ENCODE assay signal across 10 cellular contexts in the genomic region with DNA sequence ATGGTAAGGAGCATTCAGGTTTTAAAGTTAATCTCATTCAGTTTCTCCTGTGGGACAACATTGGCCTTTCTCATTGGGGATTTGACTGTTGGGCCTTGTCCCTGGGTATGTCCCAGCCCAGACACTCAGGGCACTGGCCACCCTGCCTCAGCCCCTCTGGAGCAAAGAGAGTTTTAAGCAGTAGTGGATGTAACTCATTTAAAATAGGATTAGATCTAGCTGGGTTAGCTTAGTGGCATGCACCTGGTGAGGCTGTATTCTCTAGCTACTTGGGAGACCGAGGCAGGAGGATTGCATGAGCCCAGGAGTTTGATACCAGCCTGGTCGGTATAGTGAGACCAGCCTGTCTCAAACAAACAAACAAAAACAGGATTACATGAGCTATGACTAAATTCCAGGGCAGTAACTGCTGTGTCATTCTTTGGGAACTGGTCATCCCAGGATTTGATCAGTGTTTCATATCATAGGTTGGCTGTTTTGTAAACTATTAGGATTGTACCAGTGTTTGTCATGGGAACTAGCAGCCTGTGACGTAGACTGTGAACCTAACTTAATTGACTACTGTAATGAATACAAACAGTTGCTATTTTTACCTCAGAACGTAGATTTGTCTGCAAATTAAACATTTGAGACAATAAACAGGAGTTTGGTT. TPM values are rescaled to one million over a fixed set of nuclear protein-coding genes. Genes with fewer than 3 reads are reported as not detected.
DNase-seq lines count a peak whose midpoint lies in the region; ATAC-seq and TF ChIP-seq lines count a peak whose summit lies in the region.
"Had no signal": no experiment of that assay in that cellular context is flagged by ENCODE, and none has a peak within 500 bp of the region (broad histone marks: within the 10 kb centered on the region; RNA-seq: fewer than 3 reads in every experiment).

No MANE protein-coding gene starts in this region.

- in situ Hi-C loops in astrocyte of the cerebellum (cut with HindIII; ENCODE audit: low sequenced_read_pairs): no loop called here

- ATAC-seq in GM18520 (IDR thresholded peaks at IDR 0.05; ENCODE audit: unreplicated experiment): no peak

- no peaks in the 10 kb centered on the region for H3K27me3 ChIP-seq in HL-60 (ENCODE audit: insufficient read depth, poor library complexity, severe bottlenecking)
- H3K27me3 ChIP-seq: upper lobe of left lung had no signal

- peak; percentile 81 for DNase-seq in AG20443 (ENCODE audit: low spot score)
- no peak for DNase-seq in HL-60 (ENCODE audit: low read depth in 1 of 2, low spot score in 1 of 2)
- DNase-seq in astrocyte of the cerebellum (ENCODE audit: low read depth): peak; percentile 28
- DNase-seq in lung microvascular endothelial cell (ENCODE audit: low read depth in 2 of 2): peak; percentile 23 to 90
- DNase-seq in stimulated activated CD4-positive, alpha-beta T cell treated with anti-CD3 and anti-CD28 coated beads, Interleukin-12 subunit alpha, Interleukin-12 subunit beta, amount 100 ng/mL, for 4 hours: no peak
- no peak for DNase-seq in caudate nucleus (lab: John Stamatoyannopoulos, UW)
- DNase-seq in hypothalamus (lab: John Stamatoyannopoulos, UW): no peak
- DNase-seq: SHP77, upper lobe of left lung had no signal

- no peak overlapping the region for H3K4me3 ChIP-seq in HL-60 (replicated peaks; ENCODE audit: insufficient read depth, low read length)
- no peak overlapping the region for H3K4me3 ChIP-seq in astrocyte of the cerebellum (ENCODE audit: low read depth, low read length)
- H3K4me3 ChIP-seq: upper lobe of left lung had no signal

- TF ChIP-seq CTCF in HL-60 (IDR thresholded peaks at IDR 0.05; ENCODE audit: insufficient read depth, low read length) (no peak), astrocyte of the cerebellum (IDR thresholded peaks at IDR 0.05; ENCODE audit: low read depth, low read length, missing control alignments) (no peak)

- peak overlapping the region; percentile 11; the same call in 1 of the 2 replicates for H3K27ac ChIP-seq in HL-60 (replicated peaks)
- H3K27ac ChIP-seq in caudate nucleus (ENCODE audit: low read depth, low read length): no peak overlapping the region
- H3K27ac ChIP-seq: upper lobe of left lung had no signal

RNA-seq across cellular contexts. Expression of gene INPP4A, which starts 12.5 kb away (rescaled TPM):
- total RNA-seq in lung microvascular endothelial cell: 14.2 and 18.5 TPM in 2 replicates

Comparison
In these comparisons a context has a peak if more than half of its experiments do, and no peak if none do; other contexts are left out.
1. DNase-seq: peak in AG20443 (single experiment), astrocyte of the cerebellum (single experiment) and lung microvascular endothelial cell (2 of 2); none in HL-60 (0 of 2), stimulated activated CD4-positive, alpha-beta T cell treated with anti-CD3 and anti-CD28 coated beads, Interleukin-12 subunit alpha, Interleukin-12 subunit beta, amount 100 ng/mL, for 4 hours (single experiment), caudate nucleus (0 of 61) and hypothalamus (0 of 51).